Comparison of ENCODE assay signal across 21 cellular contexts in genomic region chr19:40616178-40616577, GRCh38. TPM values are rescaled to one million over a fixed set of nuclear protein-coding genes. Genes with fewer than 3 reads are reported as not detected.
DNase-seq lines count a peak whose midpoint lies in the region; ATAC-seq, FAIRE-seq and TF ChIP-seq lines count a peak whose summit lies in the region.
"Had no signal": no experiment of that assay in that cellular context is flagged by ENCODE, and none has a peak within 500 bp of the region (broad histone marks: within the 10 kb centered on the region; RNA-seq: fewer than 3 reads in every experiment).

No MANE protein-coding gene starts in this region.

- peak overlapping the region; percentile 94 for H3K4me3 Mint-ChIP-seq in activated T-cell treated with anti-CD3 and anti-CD28 coated beads, Interleukin-2, amount 50 U/mL, for 24 hours
- no peak overlapping the region for H3K4me3 Mint-ChIP-seq in activated T-cell treated with anti-CD3 and anti-CD28 coated beads, Interleukin-2, amount 50 U/mL, for 72 hours
- no peak overlapping the region for H3K4me3 Mint-ChIP-seq in activated T-helper 1 cell treated with anti-CD3 and anti-CD28 coated beads, Interleukin-12 subunit alpha, Interleukin-12 subunit beta, Interleukin-2, Interleukin-4 antibody, amounts not matched to agents 30 ng/mL and 10 ng/mL and 1 ng/mL, durations not matched to agents 14 hours and 24 hours and 36 hours

- H3K27ac ChIP-seq in HEK293 (ENCODE audit: extremely low read depth, low read depth, low read length) (no peak overlapping the region), keratinocyte (ENCODE audit: control insufficient read depth, insufficient read depth, low read length) (peak overlapping the region; percentile 63)
- H3K27ac ChIP-seq: A549 had no signal

- H3K79me2 ChIP-seq in keratinocyte (ENCODE audit: control insufficient read depth, insufficient read depth, low read length), result peaks cover 17% of the 10 kb centered on the region

- H3K4me2 ChIP-seq in keratinocyte (ENCODE audit: control insufficient read depth, extremely low read depth, insufficient read depth, low read depth, low read length), result peak overlapping the region; percentile 16
- H3K4me2 ChIP-seq: A549 had no signal

- intact Hi-C loops in activated T-helper 1 cell treated with anti-CD3 and anti-CD28 coated beads, Interleukin-12 subunit alpha, Interleukin-12 subunit beta, Interleukin-2, Interleukin-4 antibody, amounts not matched to agents 30 ng/mL and 10 ng/mL and 1 ng/mL, durations not matched to agents 14 hours and 24 hours and 36 hours (cut with micrococcal nuclease), result loop anchor here (5.0 to 10.0 kb wide), 3 partner anchors 649 to 929 kb away; partner anchors contain the start of genes HNRNPUL1 and TGFB1

- H3K27me3 ChIP-seq in keratinocyte (ENCODE audit: control insufficient read depth, extremely low read depth, insufficient read depth, low read length), result no peaks in the 10 kb centered on the region

- H3K9me3 ChIP-seq in HEK293 (ENCODE audit: control insufficient read depth, insufficient read depth, low read depth, low read length) (no peaks in the 10 kb centered on the region), keratinocyte (ENCODE audit: control insufficient read depth, low read depth, low read length) (no peaks in the 10 kb centered on the region)
- H3K9me3 ChIP-seq: A549, HAP-1 had no signal

- no peaks in the 10 kb centered on the region for H4K20me1 ChIP-seq in keratinocyte (ENCODE audit: control insufficient read depth, extremely low read depth, insufficient read depth, low read length)

- H3K4me3 ChIP-seq in HEK293 (ENCODE audit: low read depth, low read length), result no peak overlapping the region
- no peak overlapping the region for H3K4me3 ChIP-seq in keratinocyte (ENCODE audit: control insufficient read depth in 2 of 3, extremely low read depth in 1 of 3, insufficient read depth in 2 of 3, low read depth in 1 of 3, low read length in 3 of 3)
- H3K4me3 ChIP-seq: A549, HAP-1 had no signal

- H3K9ac ChIP-seq in keratinocyte (ENCODE audit: control insufficient read depth, extremely low read depth, insufficient read depth, low read length), result no peak overlapping the region

- H3K36me3 Mint-ChIP-seq in activated T-cell treated with anti-CD3 and anti-CD28 coated beads, Interleukin-2, amount 50 U/mL, for 24 hours (ENCODE audit: low read depth), result peaks cover 63% of the 10 kb centered on the region
- H3K36me3 Mint-ChIP-seq in activated T-cell treated with anti-CD3 and anti-CD28 coated beads, Interleukin-2, amount 50 U/mL, for 72 hours (ENCODE audit: insufficient read depth in 2 of 2), result peaks cover 8 to 19% of the 10 kb centered on the region in 2 donors
- H3K36me3 Mint-ChIP-seq in activated T-helper 1 cell treated with anti-CD3 and anti-CD28 coated beads, Interleukin-12 subunit alpha, Interleukin-12 subunit beta, Interleukin-2, Interleukin-4 antibody, amounts not matched to agents 30 ng/mL and 10 ng/mL and 1 ng/mL, durations not matched to agents 14 hours and 24 hours and 36 hours (ENCODE audit: low read depth), result peaks cover 23% of the 10 kb centered on the region

- H3K27ac Mint-ChIP-seq in activated T-cell treated with anti-CD3 and anti-CD28 coated beads, Interleukin-2, amount 50 U/mL, for 24 hours, result peak overlapping the region; percentile 100
- H3K27ac Mint-ChIP-seq in activated T-cell treated with anti-CD3 and anti-CD28 coated beads, Interleukin-2, amount 50 U/mL, for 72 hours, result no peak overlapping the region
- peak overlapping the region; percentile 100 for H3K27ac Mint-ChIP-seq in activated T-helper 1 cell treated with anti-CD3 and anti-CD28 coated beads, Interleukin-12 subunit alpha, Interleukin-12 subunit beta, Interleukin-2, Interleukin-4 antibody, amounts not matched to agents 30 ng/mL and 10 ng/mL and 1 ng/mL, durations not matched to agents 14 hours and 24 hours and 36 hours

- H3K4me1 ChIP-seq in HEK293 (ENCODE audit: control insufficient read depth, insufficient read depth, low read length), result peaks cover 9% of the 10 kb centered on the region
- H3K4me1 ChIP-seq in keratinocyte (ENCODE audit: control insufficient read depth, extremely low read depth, insufficient read depth, low read length), result peaks cover 23% of the 10 kb centered on the region

- dilution Hi-C loops in keratinocyte (cut with MboI; ENCODE audit: extremely low pct_ligation_motif_present, low sequenced_read_pairs), result no loop called here

- POLR2A ChIA-PET in HEK293 (lab: Yijun Ruan, JAX), result interaction anchor here (1.0 kb wide), 2 partner anchors 25 to 268 kb away, joined by 3 to 7 read pairs; partner anchors contain the start of genes C19orf47 and PLD3

- H2AFZ ChIP-seq in keratinocyte (ENCODE audit: control insufficient read depth, low read length), result no peak overlapping the region

- FAIRE-seq in keratinocyte (lab: Jason Lieb, UNC), result no peak
- FAIRE-seq: A549, G401.6, GM12891 had no signal

- no peaks in the 10 kb centered on the region for H3K9me1 ChIP-seq in keratinocyte (ENCODE audit: control insufficient read depth, extremely low read depth, insufficient read depth, low read length)

- DNase-seq in activated T-cell treated with anti-CD3 and anti-CD28 coated beads, Interleukin-2, amount 50 U/mL, for 24 hours, result no peak
- DNase-seq in activated T-cell treated with anti-CD3 and anti-CD28 coated beads, Interleukin-2, amount 50 U/mL, for 72 hours, result no peak
- no peak for DNase-seq in activated T-helper 1 cell treated with anti-CD3 and anti-CD28 coated beads, Interleukin-12 subunit alpha, Interleukin-12 subunit beta, Interleukin-2, Interleukin-4 antibody, amounts not matched to agents 30 ng/mL and 10 ng/mL and 1 ng/mL, durations not matched to agents 14 hours and 24 hours and 36 hours (ENCODE audit: low spot score)
- DNase-seq in keratinocyte (ENCODE audit: low read depth, low spot score), result no peak
- no peak for DNase-seq in NCI-H510A (lab: John Stamatoyannopoulos, UW)
- no peak for DNase-seq in stimulated activated CD4-positive, alpha-beta T cell treated with anti-CD3 and anti-CD28 coated beads, Interleukin-4, amount 100 ng/mL, for 24 hours
- DNase-seq: Calu3; CD4-positive, CD25-positive, alpha-beta regulatory T cell; DMS79 treated with DMSO at 0.1 percent for 48 hours; NCI-H1436; NCI-H2081; NCI-H226; NCI-H69; PC-3; SHP77 had no signal

- no peak for ATAC-seq in activated T-cell treated with anti-CD3 and anti-CD28 coated beads, Interleukin-2, amount 50 U/mL, for 72 hours (replicated peaks in 1 of 2)
- ATAC-seq in GM19328 (IDR thresholded peaks at IDR 0.05; ENCODE audit: unreplicated experiment), result no peak
- ATAC-seq: A549, PC-3 had no signal

- CTCF ChIA-PET in HEK293 (lab: Yijun Ruan, JAX), result interaction anchor here (0.6 to 3.1 kb wide), 9 partner anchors 10 to 1178 kb away, joined by 3 to 42 read pairs (median 4); partner anchors contain the start of gene LTBP4

- TF ChIP-seq CTCF in HEK293 (tag by site-specific recombination; IDR thresholded peaks at IDR 0.05), result no peak
- TF ChIP-seq CTCF in keratinocyte (optimal IDR thresholded peaks at IDR 0.05 in 1 of 3, IDR thresholded peaks at IDR 0.05 in 1 of 3, conservative IDR thresholded peaks at IDR 0.05 in 1 of 3; ENCODE audit: extremely low read depth in 1 of 3, insufficient read depth in 2 of 3, low read length in 3 of 3), result no peak

- H3K36me3 ChIP-seq in HEK293 (ENCODE audit: control insufficient read depth in 2 of 2, insufficient read depth in 1 of 2, low read length in 2 of 2), result peaks cover 13 to 15% of the 10 kb centered on the region in 2 experiments; a peak in 2 of 3 replicates
- H3K36me3 ChIP-seq in keratinocyte (ENCODE audit: control insufficient read depth in 2 of 2, extremely low read depth in 1 of 2, insufficient read depth in 2 of 2, low read length in 2 of 2), result peaks cover 15 to 22% of the 10 kb centered on the region in 2 experiments

- H3K9me3 Mint-ChIP-seq in activated T-cell treated with anti-CD3 and anti-CD28 coated beads, Interleukin-2, amount 50 U/mL, for 24 hours, result no peaks in the 10 kb centered on the region
- no peaks in the 10 kb centered on the region for H3K9me3 Mint-ChIP-seq in activated T-cell treated with anti-CD3 and anti-CD28 coated beads, Interleukin-2, amount 50 U/mL, for 72 hours
- no peaks in the 10 kb centered on the region for H3K9me3 Mint-ChIP-seq in activated T-helper 1 cell treated with anti-CD3 and anti-CD28 coated beads, Interleukin-12 subunit alpha, Interleukin-12 subunit beta, Interleukin-2, Interleukin-4 antibody, amounts not matched to agents 30 ng/mL and 10 ng/mL and 1 ng/mL, durations not matched to agents 14 hours and 24 hours and 36 hours
- H3K9me3 Mint-ChIP-seq: CD4-positive, CD25-positive, alpha-beta regulatory T cell had no signal

- peaks cover 58% of the 10 kb centered on the region for H3K4me1 Mint-ChIP-seq in activated T-cell treated with anti-CD3 and anti-CD28 coated beads, Interleukin-2, amount 50 U/mL, for 24 hours (ENCODE audit: low read depth)
- H3K4me1 Mint-ChIP-seq in activated T-cell treated with anti-CD3 and anti-CD28 coated beads, Interleukin-2, amount 50 U/mL, for 72 hours (ENCODE audit: low read depth), result peaks cover 41% of the 10 kb centered on the region
- peaks cover 29% of the 10 kb centered on the region for H3K4me1 Mint-ChIP-seq in activated T-helper 1 cell treated with anti-CD3 and anti-CD28 coated beads, Interleukin-12 subunit alpha, Interleukin-12 subunit beta, Interleukin-2, Interleukin-4 antibody, amounts not matched to agents 30 ng/mL and 10 ng/mL and 1 ng/mL, durations not matched to agents 14 hours and 24 hours and 36 hours (ENCODE audit: low read depth)

- no peaks in the 10 kb centered on the region for H3K27me3 Mint-ChIP-seq in activated T-cell treated with anti-CD3 and anti-CD28 coated beads, Interleukin-2, amount 50 U/mL, for 24 hours
- H3K27me3 Mint-ChIP-seq in activated T-cell treated with anti-CD3 and anti-CD28 coated beads, Interleukin-2, amount 50 U/mL, for 72 hours (ENCODE audit: low read depth), result no peaks in the 10 kb centered on the region
- H3K27me3 Mint-ChIP-seq in activated T-helper 1 cell treated with anti-CD3 and anti-CD28 coated beads, Interleukin-12 subunit alpha, Interleukin-12 subunit beta, Interleukin-2, Interleukin-4 antibody, amounts not matched to agents 30 ng/mL and 10 ng/mL and 1 ng/mL, durations not matched to agents 14 hours and 24 hours and 36 hours (ENCODE audit: insufficient read depth), result no peaks in the 10 kb centered on the region
- H3K27me3 Mint-ChIP-seq: CD4-positive, CD25-positive, alpha-beta regulatory T cell had no signal

RNA-seq across cellular contexts. Expression of gene LTBP4, which starts 15.0 kb away (rescaled TPM):
- 100 to 1,000 TPM; 164 to 195 TPM for total RNA-seq in activated T-cell treated with anti-CD3 and anti-CD28 coated beads, Interleukin-2, amount 50 U/mL, for 72 hours
- 107 and 116 TPM in 2 replicates for total RNA-seq in activated T-helper 1 cell treated with anti-CD3 and anti-CD28 coated beads, Interleukin-12 subunit alpha, Interleukin-12 subunit beta, Interleukin-2, Interleukin-4 antibody, amounts not matched to agents 30 ng/mL and 10 ng/mL and 1 ng/mL, durations not matched to agents 14 hours and 24 hours and 36 hours
- polyA plus RNA-seq in keratinocyte, result 25.9 to 48.0 TPM (median 29.6 TPM) in 3 replicates
- 18.4 TPM for polyA plus RNA-seq in keratinocyte (2011; ENCODE audit: low read depth)
- polyA plus RNA-seq in keratinocyte (2011; cell fraction: cytosol; rRNA removed), result 16.2 and 40.9 TPM in 2 replicates
- 171 and 248 TPM in 2 replicates for polyA plus RNA-seq in keratinocyte (2011; cell fraction: nucleus; rRNA removed)
- 67.3 and 104 TPM in 2 replicates for polyA plus RNA-seq in keratinocyte (2012; ENCODE audit: low replicate concordance)
- polyA minus RNA-seq in keratinocyte, result 23.7 to 113 TPM (median 33.0 TPM) in 3 replicates
- polyA minus RNA-seq in keratinocyte (2011; cell fraction: cytosol; rRNA and poly(A)+ RNA removed), result 63.9 TPM
- 56.5 and 60.9 TPM in 2 replicates for polyA minus RNA-seq in keratinocyte (2011; cell fraction: nucleus; rRNA and poly(A)+ RNA removed)

RNA-seq across cellular contexts. Expression of gene SHKBP1, which starts 39.5 kb away (rescaled TPM):
- 100 to 1,000 TPM; 145 to 152 TPM for total RNA-seq in activated T-cell treated with anti-CD3 and anti-CD28 coated beads, Interleukin-2, amount 50 U/mL, for 72 hours
- 102 and 113 TPM in 2 replicates for total RNA-seq in activated T-helper 1 cell treated with anti-CD3 and anti-CD28 coated beads, Interleukin-12 subunit alpha, Interleukin-12 subunit beta, Interleukin-2, Interleukin-4 antibody, amounts not matched to agents 30 ng/mL and 10 ng/mL and 1 ng/mL, durations not matched to agents 14 hours and 24 hours and 36 hours
- 20.2 to 41.3 TPM (median 27.2 TPM) in 3 replicates for polyA plus RNA-seq in keratinocyte
- polyA plus RNA-seq in keratinocyte (2011; ENCODE audit: low read depth), result 27.1 TPM
- polyA plus RNA-seq in keratinocyte (2011; cell fraction: cytosol; rRNA removed), result 25.3 and 42.4 TPM in 2 replicates
- polyA plus RNA-seq in keratinocyte (2011; cell fraction: nucleus; rRNA removed), result 36.2 and 53.8 TPM in 2 replicates
- 45.0 and 60.3 TPM in 2 replicates for polyA plus RNA-seq in keratinocyte (2012; ENCODE audit: low replicate concordance)
- 50.2 to 86.6 TPM (median 52.0 TPM) in 3 replicates for polyA minus RNA-seq in keratinocyte
- polyA minus RNA-seq in keratinocyte (2011; cell fraction: cytosol; rRNA and poly(A)+ RNA removed), result 144 TPM
- polyA minus RNA-seq in keratinocyte (2011; cell fraction: nucleus; rRNA and poly(A)+ RNA removed), result 31.9 and 39.0 TPM in 2 replicates
